10 cellular contexts compared by ENCODE assay signal in genomic region chr17:44094701-44095387, GRCh38. TPM values are rescaled to one million over a fixed set of nuclear protein-coding genes. Genes with fewer than 3 reads are reported as not detected.
DNase-seq lines count a peak whose midpoint lies in the region; ATAC-seq, FAIRE-seq and TF ChIP-seq lines count a peak whose summit lies in the region.
"Had no signal": no experiment of that assay in that cellular context is flagged by ENCODE, and none has a peak within 500 bp of the region (broad histone marks: within the 10 kb centered on the region; RNA-seq: fewer than 3 reads in every experiment).

No MANE protein-coding gene starts in this region.

- H3K27me3 ChIP-seq in left ventricle myocardium inferior (ENCODE audit: low read depth) (no peaks in the 10 kb centered on the region), H1 (replicated peaks in 1 of 4; ENCODE audit: control insufficient read depth in 3 of 4, extremely low read depth in 1 of 4, insufficient read depth in 3 of 4, low read length in 3 of 4) (no peaks in the 10 kb centered on the region), neural progenitor cell (no peaks in the 10 kb centered on the region), vagina (no peaks in the 10 kb centered on the region)

- H3K23me2 ChIP-seq in H1 (ENCODE audit: low read depth, low read length) = peaks cover 2% of the 10 kb centered on the region

- TF ChIP-seq POLR2A in H1 (IDR thresholded peaks at IDR 0.05; ENCODE audit: control extremely low read depth in 1 of 2, low read depth in 2 of 2, low read length in 2 of 2) (no peak), vagina (IDR thresholded peaks at IDR 0.05) (no peak)

- DNase-seq in left ventricle myocardium inferior (no peak), Right ventricle myocardium inferior (ENCODE audit: missing footprints) (no peak), H1 (ENCODE audit: low read depth in 1 of 2, low spot score in 2 of 2) (no peak), neural progenitor cell (ENCODE audit: low spot score) (no peak), vagina (ENCODE audit: extremely low spot score in 2 of 2) (no peak), foreskin melanocyte (no peak), iPS-NIHi7 (ENCODE audit: extremely low spot score) (no peak)
- DNase-seq in effector CD4-positive, alpha-beta T cell = no peak
- DNase-seq: activated CD8-positive, alpha-beta memory T cell treated with anti-CD3 and anti-CD28 coated beads for 24 hours had no signal

- H3K36me3 ChIP-seq in left ventricle myocardium inferior (peaks cover 41% of the 10 kb centered on the region), H1 (ENCODE audit: control insufficient read depth in 2 of 4, insufficient read depth in 4 of 4, low read length in 3 of 4) (peaks cover 2 to 17% (median 13%) of the 10 kb centered on the region in 4 experiments; a peak in 6 of 8 replicates), neural progenitor cell (no peaks in the 10 kb centered on the region), vagina (peaks cover 0 to 28% of the 10 kb centered on the region in 2 donors)

- no peak for TF ChIP-seq CTCF in left ventricle myocardium inferior (IDR thresholded peaks at IDR 0.05; ENCODE audit: borderline replicate concordance)
- no peak for TF ChIP-seq CTCF in H1 (IDR thresholded peaks at IDR 0.05; ENCODE audit: control extremely low read depth in 1 of 3, insufficient read depth in 1 of 3, low read depth in 1 of 3, low read length in 3 of 3)
- TF ChIP-seq CTCF in neural progenitor cell (IDR thresholded peaks at IDR 0.05) = no peak
- TF ChIP-seq CTCF in vagina (IDR thresholded peaks at IDR 0.05) = no peak

- CTCF ChIA-PET in H1 (lab: Charles Lee; ENCODE audit: partially characterized antibody) = interaction anchor here (0.6 to 34.4 kb wide), 5 partner anchors 8 to 285 kb away, joined by 3 to 638 read pairs (median 4); partner anchors contain the start of gene HDAC5

- H2BK120ac ChIP-seq in H1 (replicated peaks; ENCODE audit: low read depth, low read length) = peak overlapping the region; percentile 1

- peak overlapping the region in 1 of 4 experiments; percentile 5; a peak in 1 of 7 replicates for H3K9ac ChIP-seq in H1 (replicated peaks in 1 of 4; ENCODE audit: extremely low read depth in 1 of 4, low read depth in 3 of 4, low read length in 3 of 4)
- no peak overlapping the region for H3K9ac ChIP-seq in neural progenitor cell

- peak overlapping the region; percentile 100 for H3K27ac Mint-ChIP-seq in neural progenitor cell

- no peak overlapping the region for H3K56ac ChIP-seq in H1 (replicated peaks; ENCODE audit: insufficient read length, low read depth, low read length)

- H3K14ac ChIP-seq in H1 (ENCODE audit: insufficient read length) = no peak overlapping the region

- H3K4me2 ChIP-seq in H1 (ENCODE audit: insufficient read depth in 1 of 2, low read depth in 2 of 2, low read length in 2 of 2) (peak overlapping the region; percentile 82 to 96), neural progenitor cell (peak overlapping the region; percentile 81)

- H4K8ac ChIP-seq in H1 (ENCODE audit: extremely low read depth, insufficient read depth, low read length) = no peak overlapping the region

- H2BK12ac ChIP-seq in H1 (ENCODE audit: low read depth, low read length) = no peak overlapping the region

- no peak overlapping the region for H4K5ac ChIP-seq in H1 (ENCODE audit: insufficient read length, low read depth, low read length)

- H3K18ac ChIP-seq in H1 (ENCODE audit: extremely low read depth, low read length) = peak overlapping the region; percentile 86; the same call in 1 of the 2 replicates

- H3K27me3 Mint-ChIP-seq in neural progenitor cell (ENCODE audit: insufficient read depth, low read depth) = peaks cover 5% of the 10 kb centered on the region

- H3F3A ChIP-seq in neural progenitor cell (ENCODE audit: low read depth) = peaks cover 36% of the 10 kb centered on the region

- FAIRE-seq in H1 (lab: Jason Lieb, UNC) = no peak

- no peaks in the 10 kb centered on the region for H3K9me3 ChIP-seq in left ventricle myocardium inferior (replicated peaks)
- no peaks in the 10 kb centered on the region for H3K9me3 ChIP-seq in H1 (ENCODE audit: insufficient read depth in 2 of 2, low read depth in 1 of 2, low read length in 1 of 2)
- H3K9me3 ChIP-seq in neural progenitor cell (ENCODE audit: low read depth) = no peaks in the 10 kb centered on the region
- H3K9me3 ChIP-seq in vagina = no peaks in the 10 kb centered on the region
- H3K9me3 ChIP-seq: mucosa of descending colon had no signal

- H3K9me3 Mint-ChIP-seq in neural progenitor cell = no peaks in the 10 kb centered on the region

- intact Hi-C loops in left ventricle myocardium inferior (cut with micrococcal nuclease) = no loop called here
- intact Hi-C loops in Right ventricle myocardium inferior (cut with DNase I) = no loop called here
- intact Hi-C loops in vagina (cut with DNase I) = no loop called here

- peaks cover 0 to 3% of the 10 kb centered on the region in 2 experiments; a peak in 1 of 4 replicates for H3K79me2 ChIP-seq in H1 (ENCODE audit: control insufficient read depth in 1 of 2, insufficient read depth in 2 of 2, low read length in 2 of 2)
- peaks cover 7% of the 10 kb centered on the region for H3K79me2 ChIP-seq in neural progenitor cell (ENCODE audit: low read depth)

- peak overlapping the region; percentile 8 for H4K91ac ChIP-seq in H1 (replicated peaks; ENCODE audit: insufficient read length, low read length)

- peaks cover 64% of the 10 kb centered on the region for H3K4me1 ChIP-seq in left ventricle myocardium inferior
- H3K4me1 ChIP-seq in H1 (replicated peaks in 1 of 4; ENCODE audit: control insufficient read depth in 3 of 4, insufficient read depth in 4 of 4, low read length in 3 of 4) = peaks cover 1 to 11% (median 6%) of the 10 kb centered on the region in 4 experiments
- H3K4me1 ChIP-seq in neural progenitor cell = peaks cover 17% of the 10 kb centered on the region
- H3K4me1 ChIP-seq in vagina = peaks cover 34% of the 10 kb centered on the region

- no peak for TF ChIP-seq RAD21 in H1 (IDR thresholded peaks at IDR 0.05 in 1 of 2, conservative IDR thresholded peaks at IDR 0.05 in 1 of 2; ENCODE audit: low read depth in 2 of 2, low read length in 2 of 2)

- POLR2A ChIA-PET in H1 (lab: Charles Lee; ENCODE audit: partially characterized antibody) = interaction anchor here (0.7 to 2.7 kb wide), 9 partner anchors 8 to 91 kb away, joined by 3 to 14 read pairs (median 8); partner anchors contain the start of genes HDAC5, LSM12 and TMUB2

- H2BK5ac ChIP-seq in H1 (ENCODE audit: low read depth, low read length) = peak overlapping the region; percentile 98; the same call in 1 of the 2 replicates

- H2AFZ ChIP-seq in H1 (ENCODE audit: low read length) (no peak overlapping the region), neural progenitor cell (replicated peaks) (no peak overlapping the region)

- H3K4me1 Mint-ChIP-seq in neural progenitor cell = peaks cover 36% of the 10 kb centered on the region

- no peaks in the 10 kb centered on the region for H4K20me1 ChIP-seq in H1 (replicated peaks in 1 of 2; ENCODE audit: control insufficient read depth in 1 of 2, insufficient read depth in 2 of 2, low read length in 2 of 2)
- no peaks in the 10 kb centered on the region for H4K20me1 ChIP-seq in neural progenitor cell (ENCODE audit: low read depth)

- H3K4me3 Mint-ChIP-seq in neural progenitor cell = peak overlapping the region; percentile 85

- H3K27ac ChIP-seq in left ventricle myocardium inferior (replicated peaks) (peak overlapping the region; percentile 94), H1 (ENCODE audit: low read depth, low read length) (peak overlapping the region; percentile 92), neural progenitor cell (peak overlapping the region; percentile 90), vagina (peak overlapping the region; percentile 68)

- H3K4me3 ChIP-seq in left ventricle myocardium inferior = peak overlapping the region; percentile 58
- peak overlapping the region in 1 of 4 experiments; percentile 53; a peak in 2 of 8 replicates for H3K4me3 ChIP-seq in H1 (ENCODE audit: extremely low read depth in 1 of 4, insufficient read depth in 2 of 4, low read depth in 3 of 4, low read length in 4 of 4)
- peak overlapping the region; percentile 48 for H3K4me3 ChIP-seq in neural progenitor cell
- peak overlapping the region; percentile 21 to 38 for H3K4me3 ChIP-seq in vagina
- H3K4me3 ChIP-seq: mucosa of descending colon had no signal

- no peak for ATAC-seq in Right ventricle myocardium inferior

- H3K23ac ChIP-seq in H1 (ENCODE audit: insufficient read length) = no peak overlapping the region

- H3K79me1 ChIP-seq in H1 (ENCODE audit: low read depth, low read length) = 0 out of 2 replicates have a peak, but pooled peaks cover 1% of the 10 kb centered on the region

- no peak overlapping the region; the same call in 1 of the 2 replicates for H2BK20ac ChIP-seq in H1 (ENCODE audit: low read length)

- H2AK5ac ChIP-seq in H1 (ENCODE audit: low read depth, low read length) = peak overlapping the region; percentile 46; the same call in 1 of the 2 replicates

- no peak for TF ChIP-seq EP300 in H1 (IDR thresholded peaks at IDR 0.05; ENCODE audit: borderline replicate concordance in 1 of 2, low read depth in 2 of 2, low read length in 2 of 2)

- H3K4ac ChIP-seq in H1 (replicated peaks; ENCODE audit: insufficient read length, low read depth, low read length) = peak overlapping the region; percentile 89

- H2BK15ac ChIP-seq in H1 (ENCODE audit: low read length) = no peak overlapping the region

- WGBS in H1 (ENCODE audit: extremely low coverage in 1 of 2, insufficient coverage in 1 of 2, insufficient read length in 1 of 2, insufficient replicate concordance in 2 of 2, low coverage in 1 of 2, low lambda C conversion rate in 2 of 2, missing lambda C conversion rate in 1 of 2), 2 experiments = 87% methylated on average over 8 of the region's 8 CpGs; no CpG with 5 or more reads in 1 of the 2 experiments

- H3K36me3 Mint-ChIP-seq in neural progenitor cell = peaks cover 2% of the 10 kb centered on the region

RNA-seq across cellular contexts. Expression of gene G6PC3, which starts 24.3 kb away (rescaled TPM):
- total RNA-seq in left ventricle myocardium inferior = 29.3 TPM
- 30.4 TPM for total RNA-seq in Right ventricle myocardium inferior
- total RNA-seq in H1 (2021; fragmentation: NEBNext Ultra II Directional; extraction: Animal tissue kit (Norgen Biotek cat#: 25700)) = 104 and 114 TPM in 2 replicates
- 343 and 436 TPM in 2 replicates for polyA plus RNA-seq in H1 (2011; rRNA removed)
- polyA plus RNA-seq in H1 (2011; cell fraction: cytosol; rRNA removed) = 191 TPM
- polyA plus RNA-seq in H1 (2011; cell fraction: nucleus; rRNA removed) = 198 TPM
- polyA plus RNA-seq in H1 (2012, experiment 1 of 2) = 143 to 233 TPM (median 204 TPM) in 4 replicates
- 249 TPM for polyA plus RNA-seq in H1 (2012, experiment 2 of 2)
- polyA plus RNA-seq in H1 (2013, experiment 1 of 2) = 394 TPM
- polyA plus RNA-seq in H1 (2013, experiment 2 of 2) = 451 TPM
- polyA minus RNA-seq in H1 (2011; rRNA and poly(A)+ RNA removed) = 132 and 168 TPM in 2 replicates
- 151 TPM for polyA minus RNA-seq in H1 (2011; cell fraction: cytosol; rRNA and poly(A)+ RNA removed)
- 96.9 TPM for polyA minus RNA-seq in H1 (2011; cell fraction: nucleus; rRNA and poly(A)+ RNA removed)
- 16.6 and 55.1 TPM in 2 replicates for total RNA-seq in neural progenitor cell (ENCODE audit: low replicate concordance)
- 44.0 TPM for total RNA-seq in vagina

RNA-seq across cellular contexts. Expression of gene LSM12, which starts 28.4 kb away (rescaled TPM):
- total RNA-seq in left ventricle myocardium inferior (41.2 TPM), Right ventricle myocardium inferior (47.6 TPM), neural progenitor cell (ENCODE audit: low replicate concordance) (69.6 and 76.7 TPM in 2 replicates), vagina (27.3 TPM)
- total RNA-seq in H1 (2021; fragmentation: NEBNext Ultra II Directional; extraction: Animal tissue kit (Norgen Biotek cat#: 25700)) = 118 and 142 TPM in 2 replicates
- polyA plus RNA-seq in H1 (2011; rRNA removed) = 51.6 and 69.8 TPM in 2 replicates
- polyA plus RNA-seq in H1 (2011; cell fraction: cytosol; rRNA removed) = 57.3 TPM
- polyA plus RNA-seq in H1 (2011; cell fraction: nucleus; rRNA removed) = 31.1 TPM
- 59.4 to 75.6 TPM (median 69.7 TPM) in 4 replicates for polyA plus RNA-seq in H1 (2012, experiment 1 of 2)
- polyA plus RNA-seq in H1 (2012, experiment 2 of 2) = 76.0 TPM
- polyA plus RNA-seq in H1 (2013, experiment 1 of 2) = 126 TPM
- polyA plus RNA-seq in H1 (2013, experiment 2 of 2) = 129 TPM
- polyA minus RNA-seq in H1 (2011; rRNA and poly(A)+ RNA removed) = 83.5 and 95.8 TPM in 2 replicates
- 54.6 TPM for polyA minus RNA-seq in H1 (2011; cell fraction: cytosol; rRNA and poly(A)+ RNA removed)
- 32.1 TPM for polyA minus RNA-seq in H1 (2011; cell fraction: nucleus; rRNA and poly(A)+ RNA removed)

RNA-seq across cellular contexts. Expression of gene HDAC5, which starts 28.6 kb away (rescaled TPM):
- total RNA-seq in left ventricle myocardium inferior = 62.6 TPM
- 67.5 TPM for total RNA-seq in Right ventricle myocardium inferior
- 48.5 and 54.0 TPM in 2 replicates for total RNA-seq in H1 (2021; fragmentation: NEBNext Ultra II Directional; extraction: Animal tissue kit (Norgen Biotek cat#: 25700))
- polyA plus RNA-seq in H1 (2011; rRNA removed) = 54.4 and 79.2 TPM in 2 replicates
- polyA plus RNA-seq in H1 (2011; cell fraction: cytosol; rRNA removed) = 78.3 TPM
- 103 TPM for polyA plus RNA-seq in H1 (2011; cell fraction: nucleus; rRNA removed)
- polyA plus RNA-seq in H1 (2012, experiment 1 of 2) = 31.8 to 62.6 TPM (median 53.9 TPM) in 4 replicates
- 44.0 TPM for polyA plus RNA-seq in H1 (2012, experiment 2 of 2)
- 23.8 TPM for polyA plus RNA-seq in H1 (2013, experiment 1 of 2)
- polyA plus RNA-seq in H1 (2013, experiment 2 of 2) = 23.7 TPM
- 77.4 and 115 TPM in 2 replicates for polyA minus RNA-seq in H1 (2011; rRNA and poly(A)+ RNA removed)
- 41.8 TPM for polyA minus RNA-seq in H1 (2011; cell fraction: cytosol; rRNA and poly(A)+ RNA removed)
- polyA minus RNA-seq in H1 (2011; cell fraction: nucleus; rRNA and poly(A)+ RNA removed) = 57.9 TPM
- total RNA-seq in neural progenitor cell (ENCODE audit: low replicate concordance) = 23.6 and 71.0 TPM in 2 replicates
- 86.9 TPM for total RNA-seq in vagina

RNA-seq across cellular contexts. Expression of gene HROB, which starts 46.9 kb away (rescaled TPM):
- total RNA-seq in left ventricle myocardium inferior (0.27 TPM), Right ventricle myocardium inferior (2.0 TPM), neural progenitor cell (ENCODE audit: low replicate concordance) (6.5 and 11.0 TPM in 2 replicates), vagina (2.0 TPM)
- total RNA-seq in H1 (2021; fragmentation: NEBNext Ultra II Directional; extraction: Animal tissue kit (Norgen Biotek cat#: 25700)) = 18.8 and 19.4 TPM in 2 replicates
- 21.6 and 24.1 TPM in 2 replicates for polyA plus RNA-seq in H1 (2011; rRNA removed)
- polyA plus RNA-seq in H1 (2011; cell fraction: cytosol; rRNA removed) = 17.5 TPM
- polyA plus RNA-seq in H1 (2011; cell fraction: nucleus; rRNA removed) = 32.1 TPM
- polyA plus RNA-seq in H1 (2012, experiment 1 of 2) = 16.3 to 20.8 TPM (median 17.6 TPM) in 4 replicates
- polyA plus RNA-seq in H1 (2012, experiment 2 of 2) = 16.8 TPM
- polyA plus RNA-seq in H1 (2013, experiment 1 of 2) = 10.8 TPM
- polyA plus RNA-seq in H1 (2013, experiment 2 of 2) = 10.3 TPM
- 35.7 and 36.8 TPM in 2 replicates for polyA minus RNA-seq in H1 (2011; rRNA and poly(A)+ RNA removed)
- polyA minus RNA-seq in H1 (2011; cell fraction: cytosol; rRNA and poly(A)+ RNA removed) = 17.8 TPM
- 18.6 TPM for polyA minus RNA-seq in H1 (2011; cell fraction: nucleus; rRNA and poly(A)+ RNA removed)
